In genomic region chr21:46458315-46459023, GRCh38 we compare ENCODE assay signal across 8 cellular contexts.
DNase-seq lines count a peak whose midpoint lies in the region; ATAC-seq and TF ChIP-seq lines count a peak whose summit lies in the region.

A gene with protein sequence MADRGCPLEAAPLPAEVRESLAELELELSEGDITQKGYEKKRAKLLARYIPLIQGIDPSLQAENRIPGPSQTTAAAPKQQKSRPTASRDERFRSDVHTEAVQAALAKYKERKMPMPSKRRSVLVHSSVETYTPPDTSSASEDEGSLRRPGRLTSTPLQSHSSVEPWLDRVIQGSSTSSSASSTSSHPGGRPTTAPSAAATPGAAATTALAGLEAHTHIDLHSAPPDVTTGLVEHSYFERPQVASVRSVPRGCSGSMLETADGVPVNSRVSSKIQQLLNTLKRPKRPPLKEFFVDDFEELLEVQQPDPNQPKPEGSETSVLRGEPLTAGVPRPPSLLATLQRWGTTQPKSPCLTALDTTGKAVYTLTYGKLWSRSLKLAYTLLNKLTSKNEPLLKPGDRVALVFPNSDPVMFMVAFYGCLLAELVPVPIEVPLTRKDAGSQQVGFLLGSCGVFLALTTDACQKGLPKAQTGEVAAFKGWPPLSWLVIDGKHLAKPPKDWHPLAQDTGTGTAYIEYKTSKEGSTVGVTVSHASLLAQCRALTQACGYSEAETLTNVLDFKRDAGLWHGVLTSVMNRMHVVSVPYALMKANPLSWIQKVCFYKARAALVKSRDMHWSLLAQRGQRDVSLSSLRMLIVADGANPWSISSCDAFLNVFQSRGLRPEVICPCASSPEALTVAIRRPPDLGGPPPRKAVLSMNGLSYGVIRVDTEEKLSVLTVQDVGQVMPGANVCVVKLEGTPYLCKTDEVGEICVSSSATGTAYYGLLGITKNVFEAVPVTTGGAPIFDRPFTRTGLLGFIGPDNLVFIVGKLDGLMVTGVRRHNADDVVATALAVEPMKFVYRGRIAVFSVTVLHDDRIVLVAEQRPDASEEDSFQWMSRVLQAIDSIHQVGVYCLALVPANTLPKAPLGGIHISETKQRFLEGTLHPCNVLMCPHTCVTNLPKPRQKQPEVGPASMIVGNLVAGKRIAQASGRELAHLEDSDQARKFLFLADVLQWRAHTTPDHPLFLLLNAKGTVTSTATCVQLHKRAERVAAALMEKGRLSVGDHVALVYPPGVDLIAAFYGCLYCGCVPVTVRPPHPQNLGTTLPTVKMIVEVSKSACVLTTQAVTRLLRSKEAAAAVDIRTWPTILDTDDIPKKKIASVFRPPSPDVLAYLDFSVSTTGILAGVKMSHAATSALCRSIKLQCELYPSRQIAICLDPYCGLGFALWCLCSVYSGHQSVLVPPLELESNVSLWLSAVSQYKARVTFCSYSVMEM (N-terminal part only) (plus strand): TSS chr21:46458891. CDS start chr21:46459132, 241 bp downstream.

- DNase-seq in NCI-H748 (lab: John Stamatoyannopoulos, UW; ENCODE audit: unreplicated experiment) (peak; percentile 97), cortex of kidney (lab: John Stamatoyannopoulos, UW) (peak; percentile 70), left kidney (ENCODE audit: low read depth, low spot score) (peak; percentile 99)
- peak; percentile 91 for DNase-seq in activated CD4-positive, alpha-beta T cell treated with anti-CD3 and anti-CD28 coated beads, Interleukin-2, amount 50 U/mL, for 1 hour
- DNase-seq in stimulated activated CD4-positive, alpha-beta T cell treated with anti-CD3 and anti-CD28 coated beads, Interleukin-1b, Interleukin-23, amount 100 ng/mL, for 48 hours = peak; percentile 94

- H3K27ac ChIP-seq in C4-2B = peak within 1 kb of the TSS; percentile 99

- no peak; the same call in 1 of the 2 replicates for TF ChIP-seq CTCF in C4-2B (conservative IDR thresholded peaks at IDR 0.05)

- peak; percentile 91 for ATAC-seq in GM19395 (IDR thresholded peaks at IDR 0.05; ENCODE audit: unreplicated experiment)
- ATAC-seq in HG03558 (IDR thresholded peaks at IDR 0.05; ENCODE audit: extremely low read depth, unreplicated experiment) = peak; percentile 77

Comparison
In these comparisons a context has a peak if more than half of its experiments do, and no peak if none do; other contexts are left out.
1. Peak in every context shown above with its lines: DNase-seq, ATAC-seq and H3K27ac ChIP-seq.